8 cellular contexts compared by ENCODE assay signal in the genomic region with DNA sequence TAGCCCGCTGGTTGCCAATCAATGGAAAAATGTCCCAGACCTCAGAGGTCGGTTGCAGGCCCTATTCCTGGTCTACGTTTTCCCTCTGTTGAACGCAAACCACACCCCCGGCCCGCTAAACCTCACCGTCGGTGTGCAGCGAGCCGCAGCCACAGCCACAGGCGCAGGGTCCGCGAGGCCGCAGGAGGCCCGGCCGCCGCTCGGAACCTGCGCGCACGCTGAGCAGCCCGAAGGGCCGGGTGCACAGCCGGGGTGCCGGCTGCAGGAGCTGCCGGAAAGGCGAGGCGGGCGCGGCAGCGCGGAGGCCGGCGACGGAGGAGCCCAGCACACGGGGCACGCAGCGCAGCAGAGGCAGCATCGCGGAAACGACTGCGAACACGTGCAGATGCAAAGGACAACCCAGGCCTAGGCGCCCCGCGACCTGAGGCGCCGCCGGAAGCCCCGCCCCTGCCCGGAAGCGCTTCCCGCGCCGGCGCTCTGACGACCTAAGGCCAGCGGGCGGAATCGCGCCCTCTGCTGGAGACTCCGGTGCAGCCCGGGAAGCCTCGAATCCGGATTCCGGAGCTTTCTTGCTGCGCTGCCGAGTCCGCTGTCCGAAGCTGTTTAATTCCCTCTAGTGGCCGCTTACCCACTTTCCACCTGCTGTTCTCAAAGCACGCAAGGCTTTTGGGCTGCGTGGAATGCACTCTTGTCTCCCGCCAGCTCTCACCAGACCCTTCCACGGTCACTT. TPM values are rescaled to one million over a fixed set of nuclear protein-coding genes. Genes with fewer than 3 reads are reported as not detected.
A peak's percentile ranks its signal among the peaks of the same experiment; 100 is the strongest.
DNase-seq lines count a peak whose midpoint lies in the region; ATAC-seq and TF ChIP-seq lines count a peak whose summit lies in the region.

A gene with protein sequence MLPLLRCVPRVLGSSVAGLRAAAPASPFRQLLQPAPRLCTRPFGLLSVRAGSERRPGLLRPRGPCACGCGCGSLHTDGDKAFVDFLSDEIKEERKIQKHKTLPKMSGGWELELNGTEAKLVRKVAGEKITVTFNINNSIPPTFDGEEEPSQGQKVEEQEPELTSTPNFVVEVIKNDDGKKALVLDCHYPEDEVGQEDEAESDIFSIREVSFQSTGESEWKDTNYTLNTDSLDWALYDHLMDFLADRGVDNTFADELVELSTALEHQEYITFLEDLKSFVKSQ (minus strand): TSS at position 440 of the 730 bp plus-strand sequence. CDS start 82 bp downstream, at position 358.

- H3K4me3 Mint-ChIP-seq in T-helper 17 cell = peak within 1 kb of the TSS; percentile 86

- H3K27me3 ChIP-seq in right atrium auricular region = no peaks in the 10 kb centered on the region
- H3K27me3 ChIP-seq in uterus = no peaks in the 10 kb centered on the region

- ATAC-seq in HG02852 (IDR thresholded peaks at IDR 0.05; ENCODE audit: unreplicated experiment) (peak; percentile 79), T-helper 17 cell (peak; percentile 94)

- intact Hi-C loops in uterus (cut with DNase I; ENCODE audit: low total_unique reads) = no loop called here

- peak; percentile 42 to 69 for TF ChIP-seq POLR2A in uterus (IDR thresholded peaks at IDR 0.05)

- H3K9me3 ChIP-seq in T-helper 17 cell (ENCODE audit: control insufficient read depth, low read length, poor library complexity, severe bottlenecking) (no peaks in the 10 kb centered on the region), right atrium auricular region (no peaks in the 10 kb centered on the region), uterus (no peaks in the 10 kb centered on the region)

- H3K4me1 ChIP-seq in right atrium auricular region (peaks cover 0 to 17% of the 10 kb centered on the region in 2 donors), uterus (peaks cover 5 to 7% of the 10 kb centered on the region in 2 donors)

- H3K36me3 ChIP-seq in right atrium auricular region = peaks cover 29% of the 10 kb centered on the region
- no peaks in the 10 kb centered on the region for H3K36me3 ChIP-seq in uterus

- no peaks in the 10 kb centered on the region for H3K36me3 Mint-ChIP-seq in T-helper 17 cell (ENCODE audit: low read depth)

- peak; percentile 96 for DNase-seq in GM13976 (ENCODE audit: low spot score)
- DNase-seq in NCI-H146 treated with DMSO at 0.1 percent for 48 hours (lab: John Stamatoyannopoulos, UW; ENCODE audit: unreplicated experiment) = peak; percentile 78
- DNase-seq in T-helper 17 cell = peak; percentile 88 to 95 (median 90)
- peak; percentile 36 to 93 (median 80) for DNase-seq in amygdala (lab: John Stamatoyannopoulos, UW)
- DNase-seq in right atrium auricular region (ENCODE audit: low spot score) = peak; percentile 91
- DNase-seq in pulmonary artery endothelial cell (ENCODE audit: low read depth, low spot score) = peak; percentile 72
- DNase-seq in uterus = peak; percentile 89 to 93

- TF ChIP-seq CTCF in GM13976 (IDR thresholded peaks at IDR 0.05; ENCODE audit: borderline replicate concordance, control extremely low read depth, extremely low read depth, insufficient read depth, missing control alignments) = peak; percentile 90
- peak; percentile 99 for TF ChIP-seq CTCF in right atrium auricular region (IDR thresholded peaks at IDR 0.05)
- peak; percentile 98 to 100 (median 99) for TF ChIP-seq CTCF in uterus (IDR thresholded peaks at IDR 0.05)

- H3K27me3 Mint-ChIP-seq in T-helper 17 cell = no peaks in the 10 kb centered on the region

- H3K27ac ChIP-seq in right atrium auricular region (peak within 1 kb of the TSS; percentile 67 to 70), uterus (peak within 1 kb of the TSS; percentile 67 to 69)

- H3K4me1 Mint-ChIP-seq in T-helper 17 cell = peaks cover 19% of the 10 kb centered on the region

- in situ Hi-C loops in GM13976 (cut with MboI; ENCODE audit: low sequenced_read_pairs, unreplicated experiment) = loop anchor here (25.0 kb wide), 1 partner anchor 177 kb away; no protein-coding TSS in a partner anchor

- H3K4me3 ChIP-seq in right atrium auricular region = peak within 1 kb of the TSS; percentile 79 to 84
- H3K4me3 ChIP-seq in uterus = peak within 1 kb of the TSS; percentile 47 to 95

- H3K27ac Mint-ChIP-seq in T-helper 17 cell = peak within 1 kb of the TSS; percentile 91

RNA-seq across cellular contexts. Expression of the gene that starts here (rescaled TPM):
- total RNA-seq in T-helper 17 cell (10 to 100 TPM; 63.8 to 71.6 TPM), right atrium auricular region (100 to 1,000 TPM in 1 of 2 donors, 10 to 100 TPM in 1; 82.8 to 126 TPM), pulmonary artery endothelial cell (349 and 353 TPM in 2 replicates), uterus (10 to 100 TPM; 49.2 to 98.4 (median 80.7) TPM)

Comparison
In these comparisons a context has a peak if more than half of its experiments do, and no peak if none do; other contexts are left out.
1. Peak in every context shown above with its lines: DNase-seq, ATAC-seq, H3K4me3 ChIP-seq and H3K27ac ChIP-seq.